ENCODE assay signal across 30 cellular contexts in the genomic region with DNA sequence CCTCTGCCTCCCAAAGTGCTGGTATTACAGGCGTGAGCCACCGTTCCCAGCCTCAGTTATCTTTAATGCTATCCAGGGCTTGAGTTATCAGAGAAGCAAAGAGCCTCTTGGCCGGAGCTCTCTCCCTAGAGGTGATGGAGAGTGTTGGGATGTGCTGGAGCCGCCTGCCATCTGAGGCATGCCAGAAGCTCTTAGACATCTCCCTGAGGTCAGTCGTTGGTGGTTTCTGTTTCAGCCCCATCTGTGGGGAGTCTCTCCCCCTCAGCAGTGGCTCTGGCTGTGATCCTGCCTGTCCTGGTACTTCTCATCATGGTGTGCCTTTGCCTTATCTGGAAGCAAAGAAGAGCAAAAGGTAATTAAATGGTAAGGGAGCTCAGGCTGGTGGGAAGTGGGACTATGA. TPM values are rescaled to one million over a fixed set of nuclear protein-coding genes. Genes with fewer than 3 reads are reported as not detected.
"Had no signal": no experiment of that assay in that cellular context is flagged by ENCODE, and none has a peak within 500 bp of the region (broad histone marks: within the 10 kb centered on the region; RNA-seq: fewer than 3 reads in every experiment).

No MANE protein-coding gene starts in this region.

- H3K9me3 ChIP-seq: ascending aorta, breast epithelium, colonic mucosa, esophagus squamous epithelium, gastroesophageal sphincter had no signal

- H3K4me1 Mint-ChIP-seq: activated CD8-positive, alpha-beta memory T cell treated with anti-CD3 and anti-CD28 coated beads, Interleukin-2, amount 10 ng/mL, durations not matched to agents 7 days and 5 days; activated naive CD4-positive, alpha-beta T cell treated with anti-CD3 and anti-CD28 coated beads, Interleukin-2, amount 10 ng/mL, durations not matched to agents 7 days and 5 days; brain had no signal

- H3K27ac Mint-ChIP-seq: activated B cell treated with CpG ODN at 0.5 μM for 24 hours; activated CD4-positive, alpha-beta memory T cell treated with anti-CD3 and anti-CD28 coated beads for 36 hours; activated CD8-positive, alpha-beta memory T cell treated with anti-CD3 and anti-CD28 coated beads, Interleukin-2, amount 10 ng/mL, durations not matched to agents 7 days and 5 days; activated CD8-positive, alpha-beta T cell treated with anti-CD3 and anti-CD28 coated beads, Interleukin-2, amount 10 ng/mL, durations not matched to agents 7 days and 5 days; activated naive CD4-positive, alpha-beta T cell treated with anti-CD3 and anti-CD28 coated beads, Interleukin-2, amount 10 ng/mL, durations not matched to agents 7 days and 5 days; activated naive CD4-positive, alpha-beta T cell treated with anti-CD3 and anti-CD28 coated beads, Interleukin-2, amount 50 U/mL, for 72 hours; activated naive CD8-positive, alpha-beta T cell treated with anti-CD3 and anti-CD28 coated beads, Interleukin-2, amount 10 ng/mL, durations not matched to agents 7 days and 5 days; activated T-cell treated with anti-CD3 and anti-CD28 coated beads, Interleukin-2, amount 50 U/mL, for 72 hours; brain had no signal

- H3K4me3 Mint-ChIP-seq: activated B cell treated with CpG ODN at 0.5 μM for 24 hours; activated CD4-positive, alpha-beta memory T cell treated with anti-CD3 and anti-CD28 coated beads for 36 hours; activated CD8-positive, alpha-beta memory T cell treated with anti-CD3 and anti-CD28 coated beads, Interleukin-2, amount 10 ng/mL, durations not matched to agents 7 days and 5 days; activated CD8-positive, alpha-beta T cell treated with anti-CD3 and anti-CD28 coated beads, Interleukin-2, amount 10 ng/mL, durations not matched to agents 7 days and 5 days; activated naive CD4-positive, alpha-beta T cell treated with anti-CD3 and anti-CD28 coated beads, Interleukin-2, amount 10 ng/mL, durations not matched to agents 7 days and 5 days; activated naive CD8-positive, alpha-beta T cell treated with anti-CD3 and anti-CD28 coated beads, Interleukin-2, amount 10 ng/mL, durations not matched to agents 7 days and 5 days; activated T-cell treated with anti-CD3 and anti-CD28 coated beads, Interleukin-2, amount 50 U/mL, for 72 hours; brain had no signal

- H3K36me3 ChIP-seq: ascending aorta, breast epithelium, cardiac muscle cell, colonic mucosa had no signal

- DNase-seq: activated B cell treated with CpG ODN at 0.5 μM for 24 hours; activated CD4-positive, alpha-beta memory T cell treated with anti-CD3 and anti-CD28 coated beads for 36 hours; activated CD4-positive, alpha-beta T cell treated with anti-CD3 and anti-CD28 coated beads for 48 hours; activated CD8-positive, alpha-beta memory T cell treated with anti-CD3 and anti-CD28 coated beads, Interleukin-2, amount 10 ng/mL, durations not matched to agents 7 days and 5 days; activated CD8-positive, alpha-beta memory T cell treated with anti-CD3 and anti-CD28 coated beads, Interleukin-2, amount 50 U/mL, for 4 hours; activated CD8-positive, alpha-beta T cell treated with anti-CD3 and anti-CD28 coated beads, Interleukin-2, amount 10 ng/mL, durations not matched to agents 7 days and 5 days; activated gamma-delta T cell; activated naive CD4-positive, alpha-beta T cell; activated naive CD4-positive, alpha-beta T cell treated with anti-CD3 and anti-CD28 coated beads, Interleukin-2, amount 10 ng/mL, durations not matched to agents 7 days and 5 days; activated naive CD8-positive, alpha-beta T cell treated with anti-CD3 and anti-CD28 coated beads, Interleukin-2, amount 10 ng/mL, durations not matched to agents 7 days and 5 days; activated T-cell treated with anti-CD3 and anti-CD28 coated beads, Interleukin-2, amount 50 U/mL, for 1 hour; activated T-cell treated with anti-CD3 and anti-CD28 coated beads, Interleukin-2, amount 50 U/mL, for 72 hours; central memory CD4-positive, alpha-beta T cell; cerebellar nuclear complex; colonic mucosa; effector CD8-positive, alpha-beta T cell; esophagus squamous epithelium; foreskin melanocyte; T-helper 2 cell had no signal

- ATAC-seq: activated CD4-positive, CD25-positive, alpha-beta regulatory T cell treated with anti-CD3 and anti-CD28 coated beads, Interleukin-2, amount 50 U/mL, for 24 hours; activated CD8-positive, alpha-beta memory T cell treated with anti-CD3 and anti-CD28 coated beads, Interleukin-2, amount 10 ng/mL, durations not matched to agents 7 days and 5 days; activated CD8-positive, alpha-beta T cell treated with anti-CD3 and anti-CD28 coated beads, Interleukin-2, amount 10 ng/mL, durations not matched to agents 7 days and 5 days; activated naive CD4-positive, alpha-beta T cell treated with anti-CD3 and anti-CD28 coated beads, Interleukin-2, amount 50 U/mL, for 72 hours; activated T-cell treated with anti-CD3 and anti-CD28 coated beads, Interleukin-2, amount 50 U/mL, for 72 hours; gastroesophageal sphincter had no signal

- H3K27me3 ChIP-seq: ascending aorta, breast epithelium, cardiac muscle cell, colonic mucosa, esophagus squamous epithelium, gastroesophageal sphincter had no signal

- H3K27ac ChIP-seq: ascending aorta, breast epithelium, cardiac muscle cell, colonic mucosa, epithelial cell of prostate, esophagus squamous epithelium, gastroesophageal sphincter had no signal

- H3K4me3 ChIP-seq: ascending aorta, breast epithelium, cardiac muscle cell, colonic mucosa, esophagus squamous epithelium, gastroesophageal sphincter had no signal

- H3K4me1 ChIP-seq: ascending aorta, breast epithelium, colonic mucosa, esophagus squamous epithelium, gastroesophageal sphincter had no signal

- H3K36me3 Mint-ChIP-seq: activated CD4-positive, alpha-beta memory T cell treated with anti-CD3 and anti-CD28 coated beads for 36 hours; activated CD8-positive, alpha-beta memory T cell treated with anti-CD3 and anti-CD28 coated beads, Interleukin-2, amount 10 ng/mL, durations not matched to agents 7 days and 5 days; activated naive CD4-positive, alpha-beta T cell treated with anti-CD3 and anti-CD28 coated beads, Interleukin-2, amount 10 ng/mL, durations not matched to agents 7 days and 5 days; activated naive CD4-positive, alpha-beta T cell treated with anti-CD3 and anti-CD28 coated beads, Interleukin-2, amount 50 U/mL, for 72 hours; brain had no signal

- H3K9me3 Mint-ChIP-seq: activated B cell treated with CpG ODN at 0.5 μM for 24 hours; activated CD4-positive, alpha-beta memory T cell treated with anti-CD3 and anti-CD28 coated beads for 36 hours; activated naive CD4-positive, alpha-beta T cell treated with anti-CD3 and anti-CD28 coated beads, Interleukin-2, amount 10 ng/mL, durations not matched to agents 7 days and 5 days; activated naive CD4-positive, alpha-beta T cell treated with anti-CD3 and anti-CD28 coated beads, Interleukin-2, amount 50 U/mL, for 72 hours; activated naive CD8-positive, alpha-beta T cell treated with anti-CD3 and anti-CD28 coated beads, Interleukin-2, amount 10 ng/mL, durations not matched to agents 7 days and 5 days; activated T-cell treated with anti-CD3 and anti-CD28 coated beads, Interleukin-2, amount 50 U/mL, for 72 hours; brain had no signal

- H3K27me3 Mint-ChIP-seq: activated B cell treated with CpG ODN at 0.5 μM for 24 hours; activated CD4-positive, alpha-beta memory T cell treated with anti-CD3 and anti-CD28 coated beads for 36 hours; activated CD8-positive, alpha-beta memory T cell treated with anti-CD3 and anti-CD28 coated beads, Interleukin-2, amount 10 ng/mL, durations not matched to agents 7 days and 5 days; activated naive CD4-positive, alpha-beta T cell treated with anti-CD3 and anti-CD28 coated beads, Interleukin-2, amount 10 ng/mL, durations not matched to agents 7 days and 5 days; activated naive CD8-positive, alpha-beta T cell treated with anti-CD3 and anti-CD28 coated beads, Interleukin-2, amount 10 ng/mL, durations not matched to agents 7 days and 5 days; brain had no signal

RNA-seq across cellular contexts. Expression of a gene that starts 50.0 kb away (rescaled TPM):
- total RNA-seq: ascending aorta, dermis microvascular lymphatic vessel endothelial cell, endothelial cell of umbilical vein, esophagus squamous epithelium, glomerular endothelial cell had no signal
